13 cellular contexts compared by ENCODE assay signal in genomic region chrX:30576881-30577280, GRCh38. TPM values are rescaled to one million over a fixed set of nuclear protein-coding genes. Genes with fewer than 3 reads are reported as not detected.
DNase-seq lines count a peak whose midpoint lies in the region; ATAC-seq and TF ChIP-seq lines count a peak whose summit lies in the region.
"Had no signal": no experiment of that assay in that cellular context is flagged by ENCODE, and none has a peak within 500 bp of the region (broad histone marks: within the 10 kb centered on the region; RNA-seq: fewer than 3 reads in every experiment).

No MANE protein-coding gene starts in this region.

- H4K20me1 ChIP-seq in OCI-LY3 (ENCODE audit: insufficient read depth, low read length): no peaks in the 10 kb centered on the region

- H3K9me3 Mint-ChIP-seq in activated T-cell treated with anti-CD3 and anti-CD28 coated beads, Interleukin-2, amount 50 U/mL, for 4 hours: no peaks in the 10 kb centered on the region

- H3K4me3 ChIP-seq in OCI-LY3 (ENCODE audit: low read length) (peak overlapping the region; percentile 99), endocrine pancreas (ENCODE audit: control insufficient read depth, insufficient read depth, low read length) (peak overlapping the region; percentile 30), subcutaneous abdominal adipose tissue (ENCODE audit: low read depth in 1 of 5, low read length in 5 of 5) (peak overlapping the region in 4 of 5 donors; percentile 12 to 50 (median 34)), gastrocnemius medialis (no peak overlapping the region)
- H3K4me3 ChIP-seq: gastroesophageal sphincter had no signal

- H3K36me3 Mint-ChIP-seq in activated T-cell treated with anti-CD3 and anti-CD28 coated beads, Interleukin-2, amount 50 U/mL, for 4 hours (ENCODE audit: insufficient read depth): peaks cover 5% of the 10 kb centered on the region

- H3K4me3 Mint-ChIP-seq in activated T-cell treated with anti-CD3 and anti-CD28 coated beads, Interleukin-2, amount 50 U/mL, for 4 hours: peak overlapping the region; percentile 84

- peaks cover 24% of the 10 kb centered on the region for H3K4me1 Mint-ChIP-seq in activated T-cell treated with anti-CD3 and anti-CD28 coated beads, Interleukin-2, amount 50 U/mL, for 4 hours (ENCODE audit: low read depth)

- intact Hi-C loops in gastrocnemius medialis (cut with DNase I; ENCODE audit: low total_unique reads): no loop called here

- peak overlapping the region; percentile 95 for H3K4me2 ChIP-seq in OCI-LY3 (ENCODE audit: low read length)

- peaks cover 31% of the 10 kb centered on the region for H3K4me1 ChIP-seq in OCI-LY3 (ENCODE audit: low read length)
- no peaks in the 10 kb centered on the region for H3K4me1 ChIP-seq in endocrine pancreas (ENCODE audit: control insufficient read depth, insufficient read depth, low read length)
- no peaks in the 10 kb centered on the region for H3K4me1 ChIP-seq in subcutaneous abdominal adipose tissue (ENCODE audit: control insufficient read depth in 5 of 5, insufficient read depth in 5 of 5, low read length in 5 of 5)
- H3K4me1 ChIP-seq in gastrocnemius medialis: no peaks in the 10 kb centered on the region
- H3K4me1 ChIP-seq: gastroesophageal sphincter had no signal

- no peaks in the 10 kb centered on the region for H3K27me3 Mint-ChIP-seq in activated T-cell treated with anti-CD3 and anti-CD28 coated beads, Interleukin-2, amount 50 U/mL, for 4 hours (ENCODE audit: low read depth)

- H3K36me3 ChIP-seq in OCI-LY3 (replicated peaks; ENCODE audit: low read depth, low read length): peaks cover 24% of the 10 kb centered on the region
- H3K36me3 ChIP-seq in endocrine pancreas (ENCODE audit: control insufficient read depth, insufficient read depth, low read length): no peaks in the 10 kb centered on the region
- no peaks in the 10 kb centered on the region for H3K36me3 ChIP-seq in subcutaneous abdominal adipose tissue (ENCODE audit: control insufficient read depth in 5 of 5, insufficient read depth in 5 of 5, low read length in 5 of 5)
- no peaks in the 10 kb centered on the region for H3K36me3 ChIP-seq in gastrocnemius medialis
- H3K36me3 ChIP-seq: gastroesophageal sphincter had no signal

- in situ Hi-C loops in gastrocnemius medialis (cut with MboI; ENCODE audit: low sequenced_read_pairs in 4 of 4): loop anchor here in 2 of 4 donors (10.0 kb wide), 1 partner anchor 138 kb away; no protein-coding TSS in a partner anchor

- DNase-seq in activated T-cell treated with anti-CD3 and anti-CD28 coated beads, Interleukin-2, amount 50 U/mL, for 4 hours: no peak
- no peak for DNase-seq in activated T-cell treated with anti-CD3 and anti-CD28 coated beads, Interleukin-2, amount 50 U/mL, for 48 hours
- DNase-seq in NCI-H1417 (lab: John Stamatoyannopoulos, UW): no peak
- no peak for DNase-seq in SIG-M5 (lab: John Stamatoyannopoulos, UW)
- no peak for DNase-seq in gastrocnemius medialis
- DNase-seq: left ventricle myocardium superior, NCI-H1436 treated with DMSO at 0.1 percent for 48 hours, T-helper 9 cell had no signal

- peaks cover 54% of the 10 kb centered on the region for H3K79me2 ChIP-seq in OCI-LY3 (ENCODE audit: low read length)

- no peaks in the 10 kb centered on the region for H3K9me3 ChIP-seq in OCI-LY3 (ENCODE audit: insufficient read depth, low read length)
- no peaks in the 10 kb centered on the region for H3K9me3 ChIP-seq in endocrine pancreas (ENCODE audit: control insufficient read depth, low read length)
- H3K9me3 ChIP-seq in subcutaneous abdominal adipose tissue (ENCODE audit: control insufficient read depth in 5 of 5, low read length in 5 of 5): no peaks in the 10 kb centered on the region
- no peaks in the 10 kb centered on the region for H3K9me3 ChIP-seq in gastrocnemius medialis
- H3K9me3 ChIP-seq: gastroesophageal sphincter had no signal

- no peak for ATAC-seq in activated T-cell treated with anti-CD3 and anti-CD28 coated beads, Interleukin-2, amount 50 U/mL, for 4 hours
- no peak for ATAC-seq in gastrocnemius medialis
- ATAC-seq: gastroesophageal sphincter, left ventricle myocardium superior had no signal

- TF ChIP-seq POLR2A in gastrocnemius medialis (IDR thresholded peaks at IDR 0.05): no peak

- peak overlapping the region; percentile 99 for H3K27ac ChIP-seq in OCI-LY3 (ENCODE audit: low read length)
- no peak overlapping the region for H3K27ac ChIP-seq in subcutaneous abdominal adipose tissue (ENCODE audit: low read depth, low read length)
- H3K27ac ChIP-seq in gastrocnemius medialis: no peak overlapping the region
- H3K27ac ChIP-seq: gastroesophageal sphincter had no signal

- H3K9ac ChIP-seq in OCI-LY3 (ENCODE audit: low read length) (peak overlapping the region; percentile 100), endocrine pancreas (ENCODE audit: control insufficient read depth, insufficient read depth, low read length) (no peak overlapping the region), subcutaneous abdominal adipose tissue (ENCODE audit: low read length in 5 of 5) (no peak overlapping the region)

- no peak overlapping the region for H2AFZ ChIP-seq in OCI-LY3 (ENCODE audit: low read depth, low read length)

- no peak for TF ChIP-seq CTCF in OCI-LY3 (IDR thresholded peaks at IDR 0.05; ENCODE audit: low read depth, low read length)
- TF ChIP-seq CTCF in gastrocnemius medialis (IDR thresholded peaks at IDR 0.05 in 4 of 5, conservative IDR thresholded peaks at IDR 0.05 in 1 of 5): no peak

- H3K27me3 ChIP-seq in OCI-LY3 (ENCODE audit: low read depth, low read length) (no peaks in the 10 kb centered on the region), endocrine pancreas (ENCODE audit: control insufficient read depth, insufficient read depth, low read length) (no peaks in the 10 kb centered on the region), subcutaneous abdominal adipose tissue (ENCODE audit: control insufficient read depth in 5 of 5, insufficient read depth in 4 of 5, low read length in 5 of 5) (no peaks in the 10 kb centered on the region), gastrocnemius medialis (no peaks in the 10 kb centered on the region)
- H3K27me3 ChIP-seq: gastroesophageal sphincter had no signal

RNA-seq across cellular contexts. Expression of gene TASL, which starts 0.7 kb away (rescaled TPM):
- total RNA-seq in activated T-cell treated with anti-CD3 and anti-CD28 coated beads, Interleukin-2, amount 50 U/mL, for 4 hours: under 1 TPM; 0.90 to 0.98 (median 0.94) TPM
- total RNA-seq in gastrocnemius medialis: under 1 TPM in 2 of 4 donors, not detected in 2; 0.13 to 0.49 TPM
- total RNA-seq: pulmonary artery endothelial cell had no signal

Comparison
In these comparisons a context has a peak if more than half of its experiments do, and no peak if none do; other contexts are left out.
1. H3K4me3 ChIP-seq: peak in OCI-LY3 (single experiment), endocrine pancreas (single experiment) and subcutaneous abdominal adipose tissue (4 of 5); none in gastrocnemius medialis (0 of 4).